13 cellular contexts compared by ENCODE assay signal in the genomic region with DNA sequence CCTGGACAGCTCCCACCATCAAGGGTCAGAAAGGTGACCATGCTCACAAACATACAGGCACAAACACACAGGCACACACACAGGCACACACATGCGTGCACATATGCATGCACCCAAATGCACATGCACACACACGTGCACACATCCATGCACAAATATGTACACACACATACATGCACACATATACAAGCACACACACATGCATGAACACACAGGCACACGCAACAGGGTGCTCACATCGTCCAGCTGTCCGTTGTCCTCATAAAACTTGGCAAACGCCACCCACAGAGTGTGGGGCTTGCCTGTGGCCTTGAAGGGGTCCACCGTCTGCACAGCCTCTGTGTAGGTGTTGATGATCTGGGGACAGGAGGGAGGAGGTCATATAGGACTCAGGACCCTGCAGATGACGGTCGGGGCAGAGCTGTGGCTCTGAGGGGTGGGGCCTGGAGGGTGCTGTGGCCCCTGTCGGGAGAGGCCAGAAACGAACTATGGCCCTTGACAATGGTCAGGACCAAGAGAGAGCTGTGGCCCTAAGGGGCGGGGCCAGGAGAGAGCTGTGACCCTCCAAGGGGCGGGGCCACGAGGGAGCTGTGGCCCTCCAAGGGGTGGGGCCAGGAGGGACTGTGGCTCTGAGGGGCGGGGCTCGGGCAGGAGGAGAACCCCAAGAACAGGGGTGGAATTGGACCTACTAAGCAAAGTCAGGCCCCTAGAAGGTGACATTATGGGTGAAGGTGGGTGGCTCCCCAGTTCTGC. TPM values are rescaled to one million over a fixed set of nuclear protein-coding genes. Genes with fewer than 3 reads are reported as not detected.
A peak's percentile ranks its signal among the peaks of the same experiment; 100 is the strongest.
DNase-seq lines count a peak whose midpoint lies in the region; ATAC-seq and TF ChIP-seq lines count a peak whose summit lies in the region.
"Had no signal": no experiment of that assay in that cellular context is flagged by ENCODE, and none has a peak within 500 bp of the region (broad histone marks: within the 10 kb centered on the region; RNA-seq: fewer than 3 reads in every experiment).

No MANE protein-coding gene starts in this region.

- TF ChIP-seq CTCF in activated CD8-positive, alpha-beta T cell treated with anti-CD3 and anti-CD28 coated beads for 36 hours (IDR thresholded peaks at IDR 0.05) = no peak

- H3K36me3 ChIP-seq in naive thymus-derived CD4-positive, alpha-beta T cell (ENCODE audit: control insufficient read depth in 2 of 3, insufficient read depth in 3 of 3, low read length in 3 of 3) = peaks cover 12 to 95% (median 30%) of the 10 kb centered on the region in 3 experiments
- peaks cover 37% of the 10 kb centered on the region for H3K36me3 ChIP-seq in CD8-positive, alpha-beta memory T cell (ENCODE audit: insufficient read depth, low read length)

- H3K4me1 Mint-ChIP-seq in activated CD8-positive, alpha-beta T cell treated with anti-CD3 and anti-CD28 coated beads for 36 hours (ENCODE audit: low read depth) = peaks cover 11% of the 10 kb centered on the region
- peaks cover 6% of the 10 kb centered on the region for H3K4me1 Mint-ChIP-seq in activated CD8-positive, alpha-beta T cell treated with anti-CD3 and anti-CD28 coated beads, Interleukin-2, amount 10 ng/mL, durations not matched to agents 7 days and 5 days (ENCODE audit: low read depth)
- H3K4me1 Mint-ChIP-seq in naive thymus-derived CD4-positive, alpha-beta T cell = peaks cover 9 to 14% (median 11%) of the 10 kb centered on the region in 7 donors
- peaks cover 4 to 15% (median 8%) of the 10 kb centered on the region in 3 donors for H3K4me1 Mint-ChIP-seq in CD8-positive, alpha-beta memory T cell

- intact Hi-C loops in activated CD8-positive, alpha-beta T cell treated with anti-CD3 and anti-CD28 coated beads for 36 hours (cut with micrococcal nuclease) = no loop called here
- intact Hi-C loops in naive thymus-derived CD4-positive, alpha-beta T cell (cut with micrococcal nuclease) = no loop called here

- POLR2A ChIA-PET in activated CD8-positive, alpha-beta T cell treated with anti-CD3 and anti-CD28 coated beads for 36 hours (lab: Charles Lee) = interaction anchor here (1.0 kb wide), 1 partner anchor 10 kb away, joined by 4 read pairs; a partner anchor contains a TSS
- POLR2A ChIA-PET in activated CD8-positive, alpha-beta T cell treated with anti-CD3 and anti-CD28 coated beads, Interleukin-2, amount 10 ng/mL, durations not matched to agents 7 days and 5 days (lab: Charles Lee) = interaction anchor here (1.4 kb wide), 1 partner anchor 14 kb away, joined by 5 read pairs; a partner anchor contains a TSS
- POLR2A ChIA-PET in naive thymus-derived CD4-positive, alpha-beta T cell (lab: Charles Lee) = interaction anchor here (1.6 kb wide), 1 partner anchor 9 kb away, joined by 5 read pairs; no protein-coding TSS in a partner anchor
- POLR2A ChIA-PET in CD8-positive, alpha-beta memory T cell (lab: Charles Lee) = no interaction called here

- H3K27ac ChIP-seq in naive thymus-derived CD4-positive, alpha-beta T cell (ENCODE audit: low read depth, low read length) = no peak overlapping the region
- H3K27ac ChIP-seq in CD8-positive, alpha-beta memory T cell (ENCODE audit: low read depth, low read length) = no peak overlapping the region
- H3K27ac ChIP-seq: adrenal gland, heart right ventricle had no signal

- CTCF ChIA-PET in activated CD8-positive, alpha-beta T cell treated with anti-CD3 and anti-CD28 coated beads for 36 hours (lab: Charles Lee) = interaction anchor here (0.6 kb wide), 1 partner anchor 246 kb away, joined by 3 read pairs; no protein-coding TSS in a partner anchor
- CTCF ChIA-PET in activated CD8-positive, alpha-beta T cell treated with anti-CD3 and anti-CD28 coated beads, Interleukin-2, amount 10 ng/mL, durations not matched to agents 7 days and 5 days (lab: Charles Lee) = interaction anchor here (1.2 kb wide), 1 partner anchor 55 kb away, joined by 3 read pairs; no protein-coding TSS in a partner anchor
- CTCF ChIA-PET in naive thymus-derived CD4-positive, alpha-beta T cell (lab: Charles Lee) = interaction anchor here (1.5 kb wide), 1 partner anchor 58 kb away, joined by 3 read pairs; a partner anchor contains a TSS
- CTCF ChIA-PET in CD8-positive, alpha-beta memory T cell (lab: Charles Lee) = no interaction called here

- H3K4me1 ChIP-seq in naive thymus-derived CD4-positive, alpha-beta T cell (ENCODE audit: control insufficient read depth in 2 of 2, insufficient read depth in 2 of 2, low read length in 2 of 2) = peaks cover 3 to 4% of the 10 kb centered on the region in 2 donors
- peaks cover 3% of the 10 kb centered on the region for H3K4me1 ChIP-seq in CD8-positive, alpha-beta memory T cell (ENCODE audit: insufficient read depth, low read length)

- H3K4me3 Mint-ChIP-seq in activated CD8-positive, alpha-beta T cell treated with anti-CD3 and anti-CD28 coated beads for 36 hours = no peak overlapping the region
- H3K4me3 Mint-ChIP-seq in activated CD8-positive, alpha-beta T cell treated with anti-CD3 and anti-CD28 coated beads, Interleukin-2, amount 10 ng/mL, durations not matched to agents 7 days and 5 days = no peak overlapping the region
- no peak overlapping the region for H3K4me3 Mint-ChIP-seq in naive thymus-derived CD4-positive, alpha-beta T cell
- no peak overlapping the region for H3K4me3 Mint-ChIP-seq in CD8-positive, alpha-beta memory T cell
- H3K4me3 Mint-ChIP-seq: activated T-cell treated with anti-CD3 and anti-CD28 coated beads, Interleukin-2, amount 50 U/mL, for 24 hours; stimulated activated memory B cell treated with anti-CD40 and anti-IgM and Interleukin-4, amounts not matched to agents 10 μg/mL and 1 μg/mL and 100 μg/mL, for 72 hours had no signal

- peak; percentile 74 for ATAC-seq in activated CD8-positive, alpha-beta T cell treated with anti-CD3 and anti-CD28 coated beads for 36 hours
- no peak for ATAC-seq in activated CD8-positive, alpha-beta T cell treated with anti-CD3 and anti-CD28 coated beads, Interleukin-2, amount 10 ng/mL, durations not matched to agents 7 days and 5 days
- peak; percentile 9 for ATAC-seq in naive thymus-derived CD4-positive, alpha-beta T cell
- ATAC-seq: heart right ventricle; left colon; stimulated activated memory B cell treated with anti-CD40 and anti-IgM and Interleukin-4, amounts not matched to agents 10 μg/mL and 1 μg/mL and 100 μg/mL, for 72 hours had no signal

- H3K27me3 Mint-ChIP-seq in activated CD8-positive, alpha-beta T cell treated with anti-CD3 and anti-CD28 coated beads for 36 hours = no peaks in the 10 kb centered on the region
- H3K27me3 Mint-ChIP-seq in activated CD8-positive, alpha-beta T cell treated with anti-CD3 and anti-CD28 coated beads, Interleukin-2, amount 10 ng/mL, durations not matched to agents 7 days and 5 days (ENCODE audit: low read depth) = no peaks in the 10 kb centered on the region
- H3K27me3 Mint-ChIP-seq in naive thymus-derived CD4-positive, alpha-beta T cell = no peaks in the 10 kb centered on the region
- H3K27me3 Mint-ChIP-seq in CD8-positive, alpha-beta memory T cell = no peaks in the 10 kb centered on the region
- H3K27me3 Mint-ChIP-seq: activated T-cell treated with anti-CD3 and anti-CD28 coated beads, Interleukin-2, amount 50 U/mL, for 24 hours; stimulated activated memory B cell treated with anti-CD40 and anti-IgM and Interleukin-4, amounts not matched to agents 10 μg/mL and 1 μg/mL and 100 μg/mL, for 72 hours had no signal

- DNase-seq in activated CD8-positive, alpha-beta T cell treated with anti-CD3 and anti-CD28 coated beads for 36 hours = no peak
- no peak for DNase-seq in activated CD8-positive, alpha-beta T cell treated with anti-CD3 and anti-CD28 coated beads, Interleukin-2, amount 10 ng/mL, durations not matched to agents 7 days and 5 days
- DNase-seq in naive thymus-derived CD4-positive, alpha-beta T cell = no peak
- no peak for DNase-seq in CD8-positive, alpha-beta memory T cell
- DNase-seq: activated T-cell treated with anti-CD3 and anti-CD28 coated beads, Interleukin-2, amount 50 U/mL, for 24 hours; adrenal gland; Calu3; erythroblast; heart right ventricle; left colon; NCI-H1048; NCI-H226 had no signal

- H3K27ac Mint-ChIP-seq in activated CD8-positive, alpha-beta T cell treated with anti-CD3 and anti-CD28 coated beads for 36 hours = no peak overlapping the region
- no peak overlapping the region for H3K27ac Mint-ChIP-seq in activated CD8-positive, alpha-beta T cell treated with anti-CD3 and anti-CD28 coated beads, Interleukin-2, amount 10 ng/mL, durations not matched to agents 7 days and 5 days
- H3K27ac Mint-ChIP-seq in naive thymus-derived CD4-positive, alpha-beta T cell = peak overlapping the region in 1 of 9 donors; percentile 43
- peak overlapping the region in 3 of 8 donors; percentile 13 to 69 (median 52) for H3K27ac Mint-ChIP-seq in CD8-positive, alpha-beta memory T cell
- H3K27ac Mint-ChIP-seq: activated T-cell treated with anti-CD3 and anti-CD28 coated beads, Interleukin-2, amount 50 U/mL, for 24 hours; stimulated activated memory B cell treated with anti-CD40 and anti-IgM and Interleukin-4, amounts not matched to agents 10 μg/mL and 1 μg/mL and 100 μg/mL, for 72 hours had no signal

- H3K9me3 ChIP-seq in naive thymus-derived CD4-positive, alpha-beta T cell (ENCODE audit: control insufficient read depth in 2 of 3, low read length in 3 of 3) = no peaks in the 10 kb centered on the region
- H3K9me3 ChIP-seq in CD8-positive, alpha-beta memory T cell (ENCODE audit: low read length) = no peaks in the 10 kb centered on the region
- H3K9me3 ChIP-seq: adrenal gland, heart right ventricle had no signal

- no peaks in the 10 kb centered on the region for H3K9me3 Mint-ChIP-seq in activated CD8-positive, alpha-beta T cell treated with anti-CD3 and anti-CD28 coated beads for 36 hours
- H3K9me3 Mint-ChIP-seq in activated CD8-positive, alpha-beta T cell treated with anti-CD3 and anti-CD28 coated beads, Interleukin-2, amount 10 ng/mL, durations not matched to agents 7 days and 5 days (ENCODE audit: insufficient read depth) = no peaks in the 10 kb centered on the region
- peaks cover 0 to 3% (median 0%) of the 10 kb centered on the region in 11 donors for H3K9me3 Mint-ChIP-seq in naive thymus-derived CD4-positive, alpha-beta T cell
- H3K9me3 Mint-ChIP-seq in CD8-positive, alpha-beta memory T cell = no peaks in the 10 kb centered on the region
- H3K9me3 Mint-ChIP-seq: activated T-cell treated with anti-CD3 and anti-CD28 coated beads, Interleukin-2, amount 50 U/mL, for 24 hours; stimulated activated memory B cell treated with anti-CD40 and anti-IgM and Interleukin-4, amounts not matched to agents 10 μg/mL and 1 μg/mL and 100 μg/mL, for 72 hours had no signal

- H3K36me3 Mint-ChIP-seq in activated CD8-positive, alpha-beta T cell treated with anti-CD3 and anti-CD28 coated beads for 36 hours (ENCODE audit: low read depth) = peaks cover 18% of the 10 kb centered on the region
- H3K36me3 Mint-ChIP-seq in activated CD8-positive, alpha-beta T cell treated with anti-CD3 and anti-CD28 coated beads, Interleukin-2, amount 10 ng/mL, durations not matched to agents 7 days and 5 days (ENCODE audit: low read depth) = peaks cover 34% of the 10 kb centered on the region
- H3K36me3 Mint-ChIP-seq in naive thymus-derived CD4-positive, alpha-beta T cell = peaks cover 12 to 30% (median 19%) of the 10 kb centered on the region in 5 donors
- peaks cover 11 to 81% (median 21%) of the 10 kb centered on the region in 3 donors for H3K36me3 Mint-ChIP-seq in CD8-positive, alpha-beta memory T cell

- no peak overlapping the region for H3K4me3 ChIP-seq in naive thymus-derived CD4-positive, alpha-beta T cell (ENCODE audit: low read length)
- no peak overlapping the region for H3K4me3 ChIP-seq in CD8-positive, alpha-beta memory T cell (ENCODE audit: low read length)
- H3K4me3 ChIP-seq: adrenal gland, heart right ventricle had no signal

- no peaks in the 10 kb centered on the region for H3K27me3 ChIP-seq in naive thymus-derived CD4-positive, alpha-beta T cell (ENCODE audit: control insufficient read depth in 2 of 2, insufficient read depth in 2 of 2, low read length in 2 of 2)
- no peaks in the 10 kb centered on the region for H3K27me3 ChIP-seq in CD8-positive, alpha-beta memory T cell (ENCODE audit: insufficient read depth, low read length, poor library complexity, severe bottlenecking)
- H3K27me3 ChIP-seq: adrenal gland, heart right ventricle had no signal

RNA-seq across cellular contexts. Expression of a gene that starts 6.2 kb away (rescaled TPM):
- 10 to 100 TPM; 50.7 to 54.1 TPM for total RNA-seq in activated CD8-positive, alpha-beta T cell treated with anti-CD3 and anti-CD28 coated beads for 36 hours
- 10 to 100 TPM; 44.8 to 46.9 TPM for total RNA-seq in activated CD8-positive, alpha-beta T cell treated with anti-CD3 and anti-CD28 coated beads, Interleukin-2, amount 10 ng/mL, durations not matched to agents 7 days and 5 days
- total RNA-seq in naive thymus-derived CD4-positive, alpha-beta T cell = 10 to 100 TPM; 49.3 to 79.8 (median 76.4) TPM
- polyA plus RNA-seq in naive thymus-derived CD4-positive, alpha-beta T cell = 10 to 100 TPM in 1 of 2 donors, 1 to 10 TPM in 1; 6.4 to 11.9 TPM
- total RNA-seq in CD8-positive, alpha-beta memory T cell = 10 to 100 TPM; 46.0 to 47.6 TPM
- 8.8 TPM for polyA plus RNA-seq in CD8-positive, alpha-beta memory T cell

RNA-seq across cellular contexts. Expression of a gene that starts 6.5 kb away (rescaled TPM):
- total RNA-seq in activated CD8-positive, alpha-beta T cell treated with anti-CD3 and anti-CD28 coated beads for 36 hours = 10 to 100 TPM; 71.8 to 83.3 TPM
- 100 to 1,000 TPM; 125 to 136 TPM for total RNA-seq in activated CD8-positive, alpha-beta T cell treated with anti-CD3 and anti-CD28 coated beads, Interleukin-2, amount 10 ng/mL, durations not matched to agents 7 days and 5 days
- 100 to 1,000 TPM; 112 to 134 (median 117) TPM for total RNA-seq in naive thymus-derived CD4-positive, alpha-beta T cell
- polyA plus RNA-seq in naive thymus-derived CD4-positive, alpha-beta T cell = 100 to 1,000 TPM; 158 to 274 TPM
- total RNA-seq in CD8-positive, alpha-beta memory T cell = 100 to 1,000 TPM; 110 TPM
- polyA plus RNA-seq in CD8-positive, alpha-beta memory T cell = 297 TPM

RNA-seq across cellular contexts. Expression of a gene that starts 10.4 kb away (rescaled TPM):
- 1 to 10 TPM; 4.0 to 4.8 TPM for total RNA-seq in activated CD8-positive, alpha-beta T cell treated with anti-CD3 and anti-CD28 coated beads for 36 hours
- 1 to 10 TPM in 1 of 2 experiments, under 1 TPM in 1; 0.63 to 1.0 TPM for total RNA-seq in activated CD8-positive, alpha-beta T cell treated with anti-CD3 and anti-CD28 coated beads, Interleukin-2, amount 10 ng/mL, durations not matched to agents 7 days and 5 days
- 10 to 100 TPM in 1 of 5 experiments, 1 to 10 TPM in 4; 2.2 to 13.4 (median 5.4) TPM for total RNA-seq in naive thymus-derived CD4-positive, alpha-beta T cell
- polyA plus RNA-seq in naive thymus-derived CD4-positive, alpha-beta T cell = not detected
- under 1 TPM; 0.48 to 0.91 TPM for total RNA-seq in CD8-positive, alpha-beta memory T cell
- polyA plus RNA-seq in CD8-positive, alpha-beta memory T cell = not detected
- total RNA-seq: Calu3 had no signal

RNA-seq across cellular contexts. Expression of a gene that starts 13.8 kb away (rescaled TPM):
- 10 to 100 TPM; 96.4 to 99.2 TPM for total RNA-seq in activated CD8-positive, alpha-beta T cell treated with anti-CD3 and anti-CD28 coated beads for 36 hours
- 100 to 1,000 TPM; 162 to 168 TPM for total RNA-seq in activated CD8-positive, alpha-beta T cell treated with anti-CD3 and anti-CD28 coated beads, Interleukin-2, amount 10 ng/mL, durations not matched to agents 7 days and 5 days
- total RNA-seq in naive thymus-derived CD4-positive, alpha-beta T cell = 100 to 1,000 TPM; 158 to 411 (median 187) TPM
- 10 to 100 TPM; 52.8 to 61.1 TPM for polyA plus RNA-seq in naive thymus-derived CD4-positive, alpha-beta T cell
- total RNA-seq in CD8-positive, alpha-beta memory T cell = 10 to 100 TPM; 80.1 to 80.5 TPM
- polyA plus RNA-seq in CD8-positive, alpha-beta memory T cell = 75.2 TPM

RNA-seq across cellular contexts. Expression of a gene that starts 27.4 kb away (rescaled TPM):
- total RNA-seq in activated CD8-positive, alpha-beta T cell treated with anti-CD3 and anti-CD28 coated beads for 36 hours = under 1 TPM; 0.25 to 0.63 TPM
- under 1 TPM; 0.34 to 0.42 TPM for total RNA-seq in activated CD8-positive, alpha-beta T cell treated with anti-CD3 and anti-CD28 coated beads, Interleukin-2, amount 10 ng/mL, durations not matched to agents 7 days and 5 days
- under 1 TPM in 4 of 5 experiments, not detected in 1; 0.16 to 0.76 (median 0.35) TPM for total RNA-seq in naive thymus-derived CD4-positive, alpha-beta T cell
- polyA plus RNA-seq in naive thymus-derived CD4-positive, alpha-beta T cell = under 1 TPM; 0.06 to 0.07 TPM
- total RNA-seq in CD8-positive, alpha-beta memory T cell = under 1 TPM; 0.24 to 0.31 TPM
- polyA plus RNA-seq in CD8-positive, alpha-beta memory T cell = 0.07 TPM
